In genomic region chr5:73896668-73897067, GRCh38 we compare ENCODE assay signal across 36 cellular contexts.
"Had no signal": no experiment of that assay in that cellular context is flagged by ENCODE, and none has a peak within 500 bp of the region (broad histone marks: within the 10 kb centered on the region; RNA-seq: fewer than 3 reads in every experiment).

No MANE protein-coding gene starts in this region.

- H3K9me3 Mint-ChIP-seq: activated B cell treated with CpG ODN at 0.5 μM for 24 hours; activated CD4-positive, alpha-beta memory T cell treated with anti-CD3 and anti-CD28 coated beads for 36 hours; activated CD8-positive, alpha-beta T cell treated with anti-CD3 and anti-CD28 coated beads for 36 hours; activated naive CD4-positive, alpha-beta T cell treated with anti-CD3 and anti-CD28 coated beads for 36 hours; activated naive CD4-positive, alpha-beta T cell treated with anti-CD3 and anti-CD28 coated beads, Interleukin-2, amount 50 U/mL, for 72 hours; activated naive CD8-positive, alpha-beta T cell treated with anti-CD3 and anti-CD28 coated beads for 36 hours; activated T-cell treated with anti-CD3 and anti-CD28 coated beads, Interleukin-2, amount 50 U/mL, for 4 hours; activated T-cell treated with anti-CD3 and anti-CD28 coated beads, Interleukin-2, amount 50 U/mL, for 72 hours; activated T-helper 1 cell treated with anti-CD3 and anti-CD28 coated beads, Interleukin-12 subunit alpha, Interleukin-12 subunit beta, Interleukin-2, Interleukin-4 antibody, amounts not matched to agents 30 ng/mL and 10 ng/mL and 1 ng/mL, durations not matched to agents 14 hours and 24 hours and 36 hours; activated T-helper 17 cell treated with anti-CD3 and anti-CD28 coated beads, Interleukin-2, amount 50 U/mL, for 72 hours; central memory CD8-positive, alpha-beta T cell; T-helper 1 cell treated with Interleukin-12 subunit alpha and Interleukin-12 subunit beta and Interleukin-4 antibody, amounts not matched to agents 30 μg/mL and 1 μg/mL, for 36 hours; T-helper 2 cell treated with Interferon-gamma antibody and Interleukin-4, amounts not matched to agents 5 μg/mL and 100 μg/mL, for 36 hours had no signal

- H3K9me3 ChIP-seq: adrenal gland, body of pancreas, breast epithelium had no signal

- DNase-seq: activated B cell treated with CpG ODN at 0.5 μM for 24 hours; activated CD4-positive, alpha-beta memory T cell treated with anti-CD3 and anti-CD28 coated beads for 36 hours; activated CD4-positive, alpha-beta T cell treated with anti-CD3 and anti-CD28 coated beads for 48 hours; activated CD4-positive, alpha-beta T cell treated with anti-CD3 and anti-CD28 coated beads, Interleukin-2, amount 50 U/mL, for 1 hour; activated CD4-positive, alpha-beta T cell treated with anti-CD3 and anti-CD28 coated beads, Interleukin-2, amount 50 U/mL, for 4 hours; activated CD4-positive, CD25-positive, alpha-beta regulatory T cell treated with anti-CD3 and anti-CD28 coated beads, Interleukin-2, amount 50 U/mL, for 72 hours; activated CD8-positive, alpha-beta memory T cell treated with anti-CD3 and anti-CD28 coated beads, Interleukin-2, amount 50 U/mL, for 4 hours; activated CD8-positive, alpha-beta T cell treated with anti-CD3 and anti-CD28 coated beads for 36 hours; activated effector memory CD4-positive, alpha-beta T cell treated with anti-CD3 and anti-CD28 coated beads, Interleukin-2, amount 50 U/mL, for 16 hours; activated gamma-delta T cell treated with Interleukin-2 at 50 U/mL for 16 hours; activated naive CD4-positive, alpha-beta T cell; activated naive CD4-positive, alpha-beta T cell treated with anti-CD3 and anti-CD28 coated beads for 36 hours; activated naive CD4-positive, alpha-beta T cell treated with anti-CD3 and anti-CD28 coated beads, Interleukin-2, amount 50 U/mL, for 16 hours; activated naive CD8-positive, alpha-beta T cell treated with anti-CD3 and anti-CD28 coated beads for 36 hours; activated T-cell treated with anti-CD3 and anti-CD28 coated beads for 4 hours; activated T-cell treated with anti-CD3 and anti-CD28 coated beads, Interleukin-2, amount 50 U/mL, for 1 hour; activated T-cell treated with anti-CD3 and anti-CD28 coated beads, Interleukin-2, amount 50 U/mL, for 4 hours; activated T-cell treated with anti-CD3 and anti-CD28 coated beads, Interleukin-2, amount 50 U/mL, for 72 hours; adrenal gland; amniotic stem cell; aorta; body of pancreas; brain microvascular endothelial cell; caudate nucleus; cerebellar nuclear complex; T-helper 1 cell; T-helper 2 cell; T-helper 9 cell had no signal

- H3K4me1 Mint-ChIP-seq: activated naive CD8-positive, alpha-beta T cell treated with anti-CD3 and anti-CD28 coated beads for 36 hours; activated T-helper 17 cell treated with anti-CD3 and anti-CD28 coated beads, Interleukin-2, amount 50 U/mL, for 72 hours; central memory CD8-positive, alpha-beta T cell had no signal

- H3K4me3 ChIP-seq: adrenal gland, body of pancreas, breast epithelium had no signal

- H3K27ac Mint-ChIP-seq: activated B cell treated with CpG ODN at 0.5 μM for 24 hours; activated CD4-positive, alpha-beta memory T cell treated with anti-CD3 and anti-CD28 coated beads for 36 hours; activated CD8-positive, alpha-beta T cell treated with anti-CD3 and anti-CD28 coated beads for 36 hours; activated naive CD4-positive, alpha-beta T cell treated with anti-CD3 and anti-CD28 coated beads for 36 hours; activated naive CD4-positive, alpha-beta T cell treated with anti-CD3 and anti-CD28 coated beads, Interleukin-2, amount 50 U/mL, for 72 hours; activated naive CD8-positive, alpha-beta T cell treated with anti-CD3 and anti-CD28 coated beads for 36 hours; activated T-helper 17 cell treated with anti-CD3 and anti-CD28 coated beads, Interleukin-2, amount 50 U/mL, for 72 hours; T-helper 2 cell treated with Interferon-gamma antibody and Interleukin-4, amounts not matched to agents 5 μg/mL and 100 μg/mL, for 36 hours had no signal

- H3K36me3 Mint-ChIP-seq: activated CD4-positive, alpha-beta memory T cell treated with anti-CD3 and anti-CD28 coated beads for 36 hours; activated naive CD4-positive, alpha-beta T cell treated with anti-CD3 and anti-CD28 coated beads, Interleukin-2, amount 50 U/mL, for 72 hours; activated naive CD8-positive, alpha-beta T cell treated with anti-CD3 and anti-CD28 coated beads for 36 hours had no signal

- H3K27me3 ChIP-seq: adrenal gland, body of pancreas, brain microvascular endothelial cell, breast epithelium had no signal

- H3K4me3 Mint-ChIP-seq: activated B cell treated with CpG ODN at 0.5 μM for 24 hours; activated CD4-positive, alpha-beta memory T cell treated with anti-CD3 and anti-CD28 coated beads for 36 hours; activated CD8-positive, alpha-beta T cell treated with anti-CD3 and anti-CD28 coated beads for 36 hours; activated naive CD4-positive, alpha-beta T cell treated with anti-CD3 and anti-CD28 coated beads for 36 hours; activated naive CD8-positive, alpha-beta T cell treated with anti-CD3 and anti-CD28 coated beads for 36 hours; activated T-cell treated with anti-CD3 and anti-CD28 coated beads, Interleukin-2, amount 50 U/mL, for 4 hours; activated T-helper 1 cell treated with anti-CD3 and anti-CD28 coated beads, Interleukin-12 subunit alpha, Interleukin-12 subunit beta, Interleukin-2, Interleukin-4 antibody, amounts not matched to agents 30 ng/mL and 10 ng/mL and 1 ng/mL, durations not matched to agents 14 hours and 24 hours and 36 hours; activated T-helper 17 cell treated with anti-CD3 and anti-CD28 coated beads, Interleukin-2, amount 50 U/mL, for 72 hours; central memory CD8-positive, alpha-beta T cell; T-helper 1 cell treated with Interleukin-12 subunit alpha and Interleukin-12 subunit beta and Interleukin-4 antibody, amounts not matched to agents 30 μg/mL and 1 μg/mL, for 36 hours; T-helper 2 cell treated with Interferon-gamma antibody and Interleukin-4, amounts not matched to agents 5 μg/mL and 100 μg/mL, for 36 hours had no signal

- ATAC-seq: activated CD8-positive, alpha-beta T cell treated with anti-CD3 and anti-CD28 coated beads for 36 hours; activated naive CD4-positive, alpha-beta T cell treated with anti-CD3 and anti-CD28 coated beads, Interleukin-2, amount 50 U/mL, for 72 hours; activated T-cell treated with anti-CD3 and anti-CD28 coated beads, Interleukin-2, amount 50 U/mL, for 4 hours; activated T-cell treated with anti-CD3 and anti-CD28 coated beads, Interleukin-2, amount 50 U/mL, for 72 hours; activated T-helper 17 cell treated with anti-CD3 and anti-CD28 coated beads, Interleukin-2, amount 50 U/mL, for 72 hours; body of pancreas had no signal

- H3K36me3 ChIP-seq: breast epithelium had no signal

- H3K27ac ChIP-seq: adrenal gland, body of pancreas, brain microvascular endothelial cell, breast epithelium, VCaP had no signal
